In the genomic region with DNA sequence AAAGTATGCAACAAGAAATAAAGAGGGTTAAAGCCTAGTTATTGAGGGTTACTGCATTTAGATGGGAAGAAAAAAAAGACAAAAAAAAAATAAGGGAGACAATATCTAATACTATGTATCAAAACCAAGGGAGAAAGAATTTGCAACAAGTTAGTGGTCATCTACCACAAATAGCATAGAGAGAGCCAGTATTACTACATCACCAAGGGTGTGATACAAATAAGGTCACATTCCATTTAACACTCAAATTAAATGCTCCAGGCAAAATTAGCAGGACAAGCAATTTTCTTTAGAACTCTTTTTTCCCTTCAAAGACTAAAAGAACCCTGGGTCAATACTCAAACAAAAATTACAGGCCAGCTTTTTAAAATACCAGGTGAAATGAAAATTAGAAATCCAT, we compare ENCODE assay signal across 11 cellular contexts.
DNase-seq lines count a peak whose midpoint lies in the region; ATAC-seq and TF ChIP-seq lines count a peak whose summit lies in the region.
"Had no signal": no experiment of that assay in that cellular context is flagged by ENCODE, and none has a peak within 500 bp of the region (broad histone marks: within the 10 kb centered on the region; RNA-seq: fewer than 3 reads in every experiment).

No MANE protein-coding gene starts in this region.

- H3K79me2 ChIP-seq in GM23248 (ENCODE audit: insufficient read depth) = no peaks in the 10 kb centered on the region

- DNase-seq in AG20443 (ENCODE audit: low spot score) (peak; percentile 12), GM23248 (peak; percentile 31), foreskin melanocyte (peak; percentile 24), testis (no peak), NCI-H2107 treated with DMSO at 0.1 percent for 48 hours (lab: John Stamatoyannopoulos, UW; ENCODE audit: unreplicated experiment) (no peak)
- DNase-seq: AML-193; Caco-2; CD4-positive, alpha-beta T cell had no signal

- ATAC-seq in GM19452 (IDR thresholded peaks at IDR 0.05; ENCODE audit: unreplicated experiment) = no peak

- H3K4me1 ChIP-seq in GM23248 (ENCODE audit: insufficient read depth) (no peaks in the 10 kb centered on the region), testis (peaks cover 8% of the 10 kb centered on the region)
- H3K4me1 ChIP-seq: Caco-2, HAP-1 had no signal

- H3K4me2 ChIP-seq in GM23248 (ENCODE audit: unreplicated experiment) = no peak overlapping the region

- H3K9me2 ChIP-seq in GM23248 (ENCODE audit: insufficient read depth) = no peaks in the 10 kb centered on the region

- no peaks in the 10 kb centered on the region for H3K27me3 ChIP-seq in GM23248 (replicated peaks; ENCODE audit: insufficient read depth)
- H3K27me3 ChIP-seq in testis = no peaks in the 10 kb centered on the region

- H3K9ac ChIP-seq in GM23248 = no peak overlapping the region

- in situ Hi-C loops in GM23248 (cut with MboI) = no loop called here

- H3K27ac ChIP-seq in GM23248 (no peak overlapping the region), testis (peak overlapping the region; percentile 59 to 75)
- H3K27ac ChIP-seq: C4-2B had no signal

- H4K20me1 ChIP-seq in GM23248 (ENCODE audit: insufficient read depth) = no peaks in the 10 kb centered on the region

- TF ChIP-seq CTCF in testis (IDR thresholded peaks at IDR 0.05) = no peak

- no peaks in the 10 kb centered on the region for H3K36me3 ChIP-seq in GM23248 (ENCODE audit: low read depth)
- H3K36me3 ChIP-seq in testis (ENCODE audit: low read depth, missing control alignments) = no peaks in the 10 kb centered on the region
- H3K36me3 ChIP-seq: HAP-1 had no signal

- H3K9me3 ChIP-seq in GM23248 (ENCODE audit: low read depth) (no peaks in the 10 kb centered on the region), testis (no peaks in the 10 kb centered on the region)
- H3K9me3 ChIP-seq: Caco-2, HAP-1 had no signal

- intact Hi-C loops in testis (cut with DNase I; ENCODE audit: low total_unique reads) = no loop called here

- H2AFZ ChIP-seq in GM23248 = peak overlapping the region; percentile 38; the same call in 1 of the 2 replicates

- no peaks in the 10 kb centered on the region for H3F3A ChIP-seq in GM23248 (ENCODE audit: insufficient read depth)

- H3K4me3 ChIP-seq in GM23248 (no peak overlapping the region), testis (no peak overlapping the region)
- H3K4me3 ChIP-seq: HAP-1 had no signal

- no peak for TF ChIP-seq POLR2A in testis (IDR thresholded peaks at IDR 0.05)

Comparison
In these comparisons a context has a peak if more than half of its experiments do, and no peak if none do; other contexts are left out.
1. DNase-seq: peak in AG20443 (single experiment), GM23248 (single experiment) and foreskin melanocyte (single experiment); none in testis (single experiment) and NCI-H2107 treated with DMSO at 0.1 percent for 48 hours (single experiment).